ENCODE assay signal across 16 cellular contexts in the genomic region with DNA sequence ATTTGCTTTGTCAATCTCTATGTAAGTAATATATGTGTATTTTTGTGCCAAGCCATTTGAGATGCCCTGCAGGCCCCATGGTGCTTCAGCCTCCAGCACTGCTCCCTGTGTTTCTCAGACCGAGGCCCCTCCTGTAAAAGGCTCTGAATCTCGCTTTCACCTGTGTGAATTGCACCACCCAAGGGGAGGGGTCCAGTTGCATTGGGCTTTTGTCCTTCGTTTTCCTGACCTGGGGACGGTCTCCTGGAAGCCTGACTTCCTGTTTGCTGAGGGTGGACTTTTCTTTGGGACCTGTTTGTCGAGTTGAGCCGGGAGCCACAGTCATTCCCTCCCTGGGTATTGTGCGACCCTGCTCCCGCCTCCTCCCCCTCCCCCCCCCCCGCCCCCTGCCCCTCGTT. TPM values are rescaled to one million over a fixed set of nuclear protein-coding genes. Genes with fewer than 3 reads are reported as not detected.
A peak's percentile ranks its signal among the peaks of the same experiment; 100 is the strongest.
DNase-seq lines count a peak whose midpoint lies in the region; ATAC-seq and TF ChIP-seq lines count a peak whose summit lies in the region.
"Had no signal": no experiment of that assay in that cellular context is flagged by ENCODE, and none has a peak within 500 bp of the region (broad histone marks: within the 10 kb centered on the region; RNA-seq: fewer than 3 reads in every experiment).

No MANE protein-coding gene starts in this region.

- no peaks in the 10 kb centered on the region for H3K27me3 ChIP-seq in right cardiac atrium (ENCODE audit: control insufficient read depth, insufficient read depth)
- H3K27me3 ChIP-seq in PC-3 (ENCODE audit: low read length), result no peaks in the 10 kb centered on the region
- H3K27me3 ChIP-seq: breast epithelium, upper lobe of left lung had no signal

- peak overlapping the region; percentile 67 for H3K4me2 ChIP-seq in PC-3 (ENCODE audit: low read length)
- H3K4me2 ChIP-seq: smooth muscle cell had no signal

- peaks cover 98% of the 10 kb centered on the region for H3K79me2 ChIP-seq in PC-3 (ENCODE audit: low read length)

- peak; percentile 46 for DNase-seq in cardiac septum (ENCODE audit: low spot score)
- DNase-seq in right cardiac atrium, result no peak
- peak; percentile 70 for DNase-seq in PC-3
- peak; percentile 84 for DNase-seq in islet precursor cell
- DNase-seq in ureter (ENCODE audit: low spot score), result peak; percentile 52
- DNase-seq in GM19240 (ENCODE audit: insufficient read length, low spot score), result no peak
- DNase-seq in NCI-H524 treated with DMSO at 0.1 percent for 48 hours (lab: John Stamatoyannopoulos, UW), result no peak
- no peak for DNase-seq in T-helper 17 cell
- DNase-seq: activated naive CD8-positive, alpha-beta T cell treated with anti-CD3 and anti-CD28 coated beads, Interleukin-2, amount 50 U/mL, for 24 hours; NCI-H187; NCI-H524; upper lobe of left lung had no signal

- intact Hi-C loops in cardiac septum (cut with DNase I), result no loop called here
- intact Hi-C loops in right cardiac atrium (cut with DNase I), result no loop called here
- intact Hi-C loops in PC-3 (cut with micrococcal nuclease), result no loop called here

- CTCF ChIA-PET in PC-3 (lab: Charles Lee), result interaction anchor here (1.0 kb wide), 1 partner anchor 9 kb away, joined by 3 read pairs; no protein-coding TSS in a partner anchor

- no peaks in the 10 kb centered on the region for H3K9me2 ChIP-seq in PC-3 (replicated peaks; ENCODE audit: low read length)

- H3F3A ChIP-seq in PC-3 (ENCODE audit: low read length, unreplicated experiment), result no peaks in the 10 kb centered on the region

- no peak overlapping the region for H3K27ac ChIP-seq in right cardiac atrium (ENCODE audit: low read length)
- peak overlapping the region; percentile 57 for H3K27ac ChIP-seq in PC-3 (ENCODE audit: low read length)
- H3K27ac ChIP-seq: upper lobe of left lung had no signal

- H3K4me1 ChIP-seq in right cardiac atrium (ENCODE audit: control insufficient read depth, insufficient read depth, low read length) (peaks cover 2% of the 10 kb centered on the region), PC-3 (ENCODE audit: insufficient read depth, low read length) (peaks cover 35% of the 10 kb centered on the region)
- H3K4me1 ChIP-seq: breast epithelium had no signal

- H3K36me3 ChIP-seq in PC-3 (ENCODE audit: low read depth, low read length), result no peaks in the 10 kb centered on the region
- H3K36me3 ChIP-seq: breast epithelium, upper lobe of left lung had no signal

- ATAC-seq in right cardiac atrium, result no peak
- ATAC-seq in PC-3, result peak; percentile 52
- no peak for ATAC-seq in T-helper 17 cell
- ATAC-seq: activated naive CD8-positive, alpha-beta T cell treated with anti-CD3 and anti-CD28 coated beads, Interleukin-2, amount 50 U/mL, for 24 hours; SK-N-SH treated with all-trans-retinoic acid at 6 μM for 48 hours had no signal

- POLR2A ChIA-PET in PC-3 (lab: Charles Lee; ENCODE audit: unreplicated experiment), result no interaction called here

- H3K4me3 ChIP-seq in right cardiac atrium (ENCODE audit: low read length) (no peak overlapping the region), PC-3 (ENCODE audit: low read length) (peak overlapping the region; percentile 18; the same call in 1 of the 2 replicates)
- H3K4me3 ChIP-seq: breast epithelium, smooth muscle cell, upper lobe of left lung had no signal

- TF ChIP-seq CTCF in PC-3 (conservative IDR thresholded peaks at IDR 0.05; ENCODE audit: low read depth, low read length), result no peak

- H2AFZ ChIP-seq in PC-3 (ENCODE audit: low read length), result no peak overlapping the region

- H3K9ac ChIP-seq in PC-3 (ENCODE audit: low read length), result no peak overlapping the region

- no peaks in the 10 kb centered on the region for H3K4me1 Mint-ChIP-seq in T-helper 17 cell
- H3K4me1 Mint-ChIP-seq: activated naive CD8-positive, alpha-beta T cell treated with anti-CD3 and anti-CD28 coated beads, Interleukin-2, amount 50 U/mL, for 24 hours had no signal

- no peaks in the 10 kb centered on the region for H3K36me3 Mint-ChIP-seq in T-helper 17 cell (ENCODE audit: low read depth)
- H3K36me3 Mint-ChIP-seq: stimulated activated effector memory CD8-positive, alpha-beta T cell treated with anti-CD3 and anti-CD28 coated beads, Interleukin-12 subunit alpha, Interleukin-12 subunit beta, amount 100 ng/mL, for 72 hours had no signal

- H3K27me3 Mint-ChIP-seq in T-helper 17 cell, result peaks cover 18% of the 10 kb centered on the region

- H3K9me3 ChIP-seq in right cardiac atrium (ENCODE audit: control insufficient read depth, low read length), result no peaks in the 10 kb centered on the region
- no peaks in the 10 kb centered on the region for H3K9me3 ChIP-seq in PC-3 (ENCODE audit: low read length)
- H3K9me3 ChIP-seq in T-helper 17 cell (ENCODE audit: control insufficient read depth, low read length, poor library complexity, severe bottlenecking), result no peaks in the 10 kb centered on the region
- H3K9me3 ChIP-seq: breast epithelium, upper lobe of left lung had no signal

- H4K20me1 ChIP-seq in PC-3 (ENCODE audit: low read length), result peaks cover 6% of the 10 kb centered on the region; the same call in 1 of the 2 replicates

- BruUV-seq in PC-3 (replicated peaks; lab: Mats Ljungman, UMichigan), result no TSS peak

- no peak overlapping the region for H3K27ac Mint-ChIP-seq in T-helper 17 cell
- H3K27ac Mint-ChIP-seq: activated naive CD8-positive, alpha-beta T cell treated with anti-CD3 and anti-CD28 coated beads, Interleukin-2, amount 50 U/mL, for 24 hours; stimulated activated effector memory CD8-positive, alpha-beta T cell treated with anti-CD3 and anti-CD28 coated beads, Interleukin-12 subunit alpha, Interleukin-12 subunit beta, amount 100 ng/mL, for 72 hours had no signal

- no peak overlapping the region for H3K4me3 Mint-ChIP-seq in T-helper 17 cell
- H3K4me3 Mint-ChIP-seq: activated naive CD8-positive, alpha-beta T cell treated with anti-CD3 and anti-CD28 coated beads, Interleukin-2, amount 50 U/mL, for 24 hours; stimulated activated effector memory CD8-positive, alpha-beta T cell treated with anti-CD3 and anti-CD28 coated beads, Interleukin-12 subunit alpha, Interleukin-12 subunit beta, amount 100 ng/mL, for 72 hours had no signal

- WGBS in right cardiac atrium, result 64% methylated on average over 10 of the region's 10 CpGs

RNA-seq across cellular contexts. Expression of gene AGAP1, which starts 48.9 kb away (rescaled TPM):
- total RNA-seq in cardiac septum (18.7 TPM), right cardiac atrium (10 to 100 TPM; 22.5 to 25.3 (median 23.3) TPM), PC-3 (2014; rRNA removed) (28.6 and 31.0 TPM in 2 replicates), ureter (43.2 TPM), T-helper 17 cell (10 to 100 TPM in 1 of 2 donors, 1 to 10 TPM in 1; 7.6 to 16.8 TPM)
- polyA plus RNA-seq in right cardiac atrium, result 10.5 TPM

Comparison
In these comparisons a context has a peak if more than half of its experiments do, and no peak if none do; other contexts are left out.
1. DNase-seq: peak in cardiac septum (single experiment), PC-3 (single experiment), islet precursor cell (single experiment) and ureter (single experiment); none in right cardiac atrium (0 of 3), GM19240 (single experiment), NCI-H524 treated with DMSO at 0.1 percent for 48 hours (single experiment) and T-helper 17 cell (0 of 3).